In the genomic region with DNA sequence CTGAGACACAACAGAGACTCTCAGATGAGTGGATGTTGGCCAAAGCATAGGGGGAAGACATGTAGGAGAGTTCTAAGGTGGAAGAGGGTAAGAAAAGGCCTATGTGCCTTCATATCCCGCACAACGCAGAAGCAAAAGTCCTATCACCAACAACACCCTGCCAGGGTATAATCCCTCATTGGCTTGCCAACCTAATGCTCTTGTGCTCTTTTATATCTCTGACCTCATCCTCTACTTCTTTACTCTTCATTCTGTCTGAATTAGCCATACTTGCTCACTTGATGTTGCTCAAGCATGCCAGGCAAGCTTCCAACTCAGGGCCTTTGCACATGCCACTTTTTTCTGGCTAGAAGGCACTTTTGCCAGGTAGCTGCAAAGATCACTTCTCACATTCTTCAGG, we compare ENCODE assay signal across 27 cellular contexts.
"Had no signal": no experiment of that assay in that cellular context is flagged by ENCODE, and none has a peak within 500 bp of the region (broad histone marks: within the 10 kb centered on the region; RNA-seq: fewer than 3 reads in every experiment).

No MANE protein-coding gene starts in this region.

- H3K27me3 ChIP-seq: suprapubic skin, testis, thyroid gland, tibial artery, tibial nerve, transverse colon, upper lobe of left lung, upper lobe of right lung, uterus, vagina had no signal

- H3K9me3 Mint-ChIP-seq: stimulated activated effector memory CD8-positive, alpha-beta T cell treated with anti-CD3 and anti-CD28 coated beads, Interleukin-12 subunit alpha, Interleukin-12 subunit beta, amount 100 ng/mL, for 72 hours; stimulated activated memory B cell treated with anti-CD40 and anti-IgM and Interleukin-4, amounts not matched to agents 10 μg/mL and 1 μg/mL and 100 μg/mL, for 72 hours; stimulated activated naive B cell treated with anti-CD40 and anti-IgM and Interleukin-4, amounts not matched to agents 10 μg/mL and 1 μg/mL and 100 μg/mL, for 72 hours; stimulated activated naive CD8-positive, alpha-beta T cell treated with anti-CD3 and anti-CD28 coated beads, Interleukin-15, amount 100 ng/mL, for 72 hours; stimulated activated naive CD8-positive, alpha-beta T cell treated with anti-CD3 and anti-CD28 coated beads, Interleukin-15, Interleukin-2, amounts not matched to agents 100 ng/mL and 50 ng/mL, for 24 hours; type B pancreatic cell had no signal

- H3K9me3 ChIP-seq: suprapubic skin, testis, thoracic aorta, thyroid gland, tibial artery, tibial nerve, transverse colon, upper lobe of left lung, upper lobe of right lung, uterus, vagina had no signal

- H3K4me1 ChIP-seq: suprapubic skin, testis, thyroid gland, tibial artery, transverse colon, upper lobe of left lung, upper lobe of right lung, uterus, vagina had no signal

- H3K4me3 Mint-ChIP-seq: stimulated activated effector memory CD8-positive, alpha-beta T cell treated with anti-CD3 and anti-CD28 coated beads, Interleukin-12 subunit alpha, Interleukin-12 subunit beta, amount 100 ng/mL, for 72 hours; stimulated activated memory B cell treated with anti-CD40 and anti-IgM and Interleukin-4, amounts not matched to agents 10 μg/mL and 1 μg/mL and 100 μg/mL, for 72 hours; stimulated activated naive B cell treated with anti-CD40 and anti-IgM and Interleukin-4, amounts not matched to agents 10 μg/mL and 1 μg/mL and 100 μg/mL, for 72 hours; stimulated activated naive CD8-positive, alpha-beta T cell treated with anti-CD3 and anti-CD28 coated beads, Interleukin-15, amount 100 ng/mL, for 72 hours; stimulated activated naive CD8-positive, alpha-beta T cell treated with anti-CD3 and anti-CD28 coated beads, Interleukin-15, Interleukin-2, amounts not matched to agents 100 ng/mL and 50 ng/mL, for 24 hours; type B pancreatic cell had no signal

- H3K4me1 Mint-ChIP-seq: stimulated activated effector memory CD8-positive, alpha-beta T cell treated with anti-CD3 and anti-CD28 coated beads, Interleukin-12 subunit alpha, Interleukin-12 subunit beta, amount 100 ng/mL, for 72 hours; stimulated activated memory B cell treated with anti-CD40 and anti-IgM and Interleukin-4, amounts not matched to agents 10 μg/mL and 1 μg/mL and 100 μg/mL, for 72 hours; stimulated activated naive B cell treated with anti-CD40 and anti-IgM and Interleukin-4, amounts not matched to agents 10 μg/mL and 1 μg/mL and 100 μg/mL, for 72 hours; stimulated activated naive CD8-positive, alpha-beta T cell treated with anti-CD3 and anti-CD28 coated beads, Interleukin-15, amount 100 ng/mL, for 72 hours had no signal

- ATAC-seq: stimulated activated effector memory CD8-positive, alpha-beta T cell treated with anti-CD3 and anti-CD28 coated beads, Interleukin-12 subunit alpha, Interleukin-12 subunit beta, amount 100 ng/mL, for 72 hours; stimulated activated memory B cell treated with anti-CD40 and anti-IgM and Interleukin-4, amounts not matched to agents 10 μg/mL and 1 μg/mL and 100 μg/mL, for 72 hours; stimulated activated naive B cell treated with anti-CD40 and anti-IgM and Interleukin-4, amounts not matched to agents 10 μg/mL and 1 μg/mL and 100 μg/mL, for 72 hours; stimulated activated naive CD8-positive, alpha-beta T cell treated with anti-CD3 and anti-CD28 coated beads, Interleukin-15, amount 100 ng/mL, for 72 hours; stimulated activated naive CD8-positive, alpha-beta T cell treated with anti-CD3 and anti-CD28 coated beads, Interleukin-15, Interleukin-2, amounts not matched to agents 100 U/mL and 50 U/mL, for 24 hours; upper lobe of right lung had no signal

- H3K4me3 ChIP-seq: suprapubic skin, testis, thoracic aorta, thyroid gland, tibial artery, tibial nerve, transverse colon, upper lobe of left lung, upper lobe of right lung, uterus, vagina had no signal

- H3K27ac Mint-ChIP-seq: stimulated activated effector memory CD8-positive, alpha-beta T cell treated with anti-CD3 and anti-CD28 coated beads, Interleukin-12 subunit alpha, Interleukin-12 subunit beta, amount 100 ng/mL, for 72 hours; stimulated activated memory B cell treated with anti-CD40 and anti-IgM and Interleukin-4, amounts not matched to agents 10 μg/mL and 1 μg/mL and 100 μg/mL, for 72 hours; stimulated activated naive B cell treated with anti-CD40 and anti-IgM and Interleukin-4, amounts not matched to agents 10 μg/mL and 1 μg/mL and 100 μg/mL, for 72 hours; stimulated activated naive CD8-positive, alpha-beta T cell treated with anti-CD3 and anti-CD28 coated beads, Interleukin-15, amount 100 ng/mL, for 72 hours; stimulated activated naive CD8-positive, alpha-beta T cell treated with anti-CD3 and anti-CD28 coated beads, Interleukin-15, Interleukin-2, amounts not matched to agents 100 ng/mL and 50 ng/mL, for 24 hours; type B pancreatic cell had no signal

- DNase-seq: stimulated activated CD4-positive, alpha-beta T cell treated with anti-CD3 and anti-CD28 coated beads, Interleukin-2, amount 100 ng/mL, for 48 hours; stimulated activated CD4-positive, alpha-beta T cell treated with anti-CD3 and anti-CD28 coated beads, Interleukin-4, amount 100 ng/mL, for 1 hour; stimulated activated CD4-positive, alpha-beta T cell treated with anti-CD3 and anti-CD28 coated beads, Interleukin-4, amount 100 ng/mL, for 24 hours; stimulated activated CD4-positive, alpha-beta T cell treated with anti-CD3 and anti-CD28 coated beads, Interleukin-4, amount 100 ng/mL, for 4 hours; stimulated activated CD8-positive, alpha-beta memory T cell treated with anti-CD3 and anti-CD28 coated beads, Interleukin-4, amount 100 ng/mL, for 48 hours; stimulated activated naive B cell treated with anti-CD40 and anti-IgM and Interleukin-4, amounts not matched to agents 10 μg/mL and 1 μg/mL and 100 μg/mL, for 72 hours; stimulated activated naive CD4-positive, alpha-beta T cell; stimulated activated naive CD4-positive, alpha-beta T cell treated with Interleukin-2 at 50 U/mL for 16 hours; stimulated activated naive CD8-positive, alpha-beta T cell treated with anti-CD3 and anti-CD28 coated beads, Interleukin-15, amount 100 ng/mL, for 72 hours; stimulated activated naive CD8-positive, alpha-beta T cell treated with anti-CD3 and anti-CD28 coated beads, Interleukin-15, Interleukin-2, amounts not matched to agents 100 U/mL and 50 U/mL, for 24 hours; substantia nigra; testis; thyroid gland; tibial artery; transverse colon; trophoblast cell; upper lobe of left lung; upper lobe of right lung; uterus had no signal

- H3K27ac ChIP-seq: suprapubic skin, testis, thoracic aorta, thyroid gland, tibial artery, tibial nerve, transverse colon, upper lobe of left lung, upper lobe of right lung, uterus, vagina had no signal

- H3K36me3 Mint-ChIP-seq: stimulated activated effector memory CD8-positive, alpha-beta T cell treated with anti-CD3 and anti-CD28 coated beads, Interleukin-12 subunit alpha, Interleukin-12 subunit beta, amount 100 ng/mL, for 72 hours; stimulated activated memory B cell treated with anti-CD40 and anti-IgM and Interleukin-4, amounts not matched to agents 10 μg/mL and 1 μg/mL and 100 μg/mL, for 72 hours; stimulated activated naive B cell treated with anti-CD40 and anti-IgM and Interleukin-4, amounts not matched to agents 10 μg/mL and 1 μg/mL and 100 μg/mL, for 72 hours; type B pancreatic cell had no signal

- H3K36me3 ChIP-seq: suprapubic skin, thoracic aorta, thyroid gland, tibial artery, tibial nerve, transverse colon, upper lobe of left lung, upper lobe of right lung, uterus, vagina had no signal
